Comparison of ENCODE assay signal across 14 cellular contexts in genomic region chr1:30035522-30036228, GRCh38.
DNase-seq lines count a peak whose midpoint lies in the region; ATAC-seq and TF ChIP-seq lines count a peak whose summit lies in the region.
"Had no signal": no experiment of that assay in that cellular context is flagged by ENCODE, and none has a peak within 500 bp of the region (broad histone marks: within the 10 kb centered on the region; RNA-seq: fewer than 3 reads in every experiment).

No MANE protein-coding gene starts in this region.

- no peaks in the 10 kb centered on the region for H3K9me3 ChIP-seq in colonic mucosa
- peaks cover 0 to 4% of the 10 kb centered on the region in 2 donors for H3K9me3 ChIP-seq in lung (ENCODE audit: control insufficient read depth in 2 of 2, insufficient read depth in 1 of 2, low read length in 1 of 2)
- no peaks in the 10 kb centered on the region for H3K9me3 ChIP-seq in vagina
- H3K9me3 ChIP-seq: Caco-2, HAP-1 had no signal

- WGBS in lung, 2 donors = 73 to 85% methylated on average over 8 of the region's 8 CpGs

- H3K4me3 ChIP-seq in colonic mucosa (no peak overlapping the region), lung (no peak overlapping the region), vagina (no peak overlapping the region)
- H3K4me3 ChIP-seq: HAP-1 had no signal

- no peak for ATAC-seq in lung (ENCODE audit: insufficient read depth, low FRiP score)

- H3K4me1 ChIP-seq in colonic mucosa = no peaks in the 10 kb centered on the region
- no peaks in the 10 kb centered on the region for H3K4me1 ChIP-seq in lung (ENCODE audit: control insufficient read depth in 2 of 2, insufficient read depth in 2 of 2, low read length in 2 of 2)
- H3K4me1 ChIP-seq in vagina = no peaks in the 10 kb centered on the region
- H3K4me1 ChIP-seq: Caco-2, HAP-1 had no signal

- TF ChIP-seq CTCF in colonic mucosa (IDR thresholded peaks at IDR 0.05) (no peak), lung (IDR thresholded peaks at IDR 0.05; ENCODE audit: control extremely low read depth, extremely low read depth) (no peak), vagina (IDR thresholded peaks at IDR 0.05) (no peak)

- no peak for TF ChIP-seq POLR2A in vagina (IDR thresholded peaks at IDR 0.05)

- peak; percentile 37 for DNase-seq in activated CD8-positive, alpha-beta memory T cell treated with anti-CD3 and anti-CD28 coated beads for 24 hours
- DNase-seq in activated CD8-positive, alpha-beta memory T cell treated with anti-CD3 and anti-CD28 coated beads, Interleukin-2, amount 50 U/mL, for 48 hours = no peak
- peak; percentile 1 for DNase-seq in colonic mucosa
- DNase-seq in lung (ENCODE audit: low spot score) = peak; percentile 25
- DNase-seq in vagina (ENCODE audit: extremely low spot score in 2 of 2) = peak; percentile 65 to 81
- DNase-seq in NCI-H2029 treated with DMSO at 0.1 percent for 48 hours (lab: John Stamatoyannopoulos, UW) = no peak
- no peak for DNase-seq in MV-4-11 (lab: John Stamatoyannopoulos, UW)
- DNase-seq: Caco-2; CD8-positive, alpha-beta memory T cell; DND-41; GDM1; GOT3 had no signal

- no peaks in the 10 kb centered on the region for H3K27me3 ChIP-seq in colonic mucosa
- H3K27me3 ChIP-seq in lung (ENCODE audit: control insufficient read depth, insufficient read depth) = no peaks in the 10 kb centered on the region
- no peaks in the 10 kb centered on the region for H3K27me3 ChIP-seq in vagina

- H3K27ac ChIP-seq in colonic mucosa (no peak overlapping the region), lung (ENCODE audit: low read depth in 1 of 2, low read length in 1 of 2) (no peak overlapping the region), vagina (no peak overlapping the region)
- H3K27ac ChIP-seq: 22Rv1 had no signal

- intact Hi-C loops in colonic mucosa (cut with DNase I) (no loop called here), vagina (cut with DNase I) (no loop called here)

- H3K36me3 ChIP-seq in colonic mucosa (no peaks in the 10 kb centered on the region), lung (ENCODE audit: control insufficient read depth in 2 of 2, insufficient read depth in 2 of 2, low read length in 2 of 2) (no peaks in the 10 kb centered on the region), vagina (no peaks in the 10 kb centered on the region)
- H3K36me3 ChIP-seq: HAP-1 had no signal

- H3K9ac ChIP-seq in colonic mucosa (ENCODE audit: low read depth in 2 of 2, low read length in 2 of 2) = no peak overlapping the region

Comparison
In these comparisons a context has a peak if more than half of its experiments do, and no peak if none do; other contexts are left out.
1. DNase-seq: peak in activated CD8-positive, alpha-beta memory T cell treated with anti-CD3 and anti-CD28 coated beads for 24 hours (single experiment), colonic mucosa (single experiment), lung (single experiment) and vagina (2 of 2); none in activated CD8-positive, alpha-beta memory T cell treated with anti-CD3 and anti-CD28 coated beads, Interleukin-2, amount 50 U/mL, for 48 hours (single experiment), NCI-H2029 treated with DMSO at 0.1 percent for 48 hours (single experiment) and MV-4-11 (single experiment).